Comparison of ENCODE assay signal across 20 cellular contexts in genomic region chr11:67544591-67545242, GRCh38. TPM values are rescaled to one million over a fixed set of nuclear protein-coding genes. Genes with fewer than 3 reads are reported as not detected.
A peak's percentile ranks its signal among the peaks of the same experiment; 100 is the strongest.
DNase-seq lines count a peak whose midpoint lies in the region; ATAC-seq, FAIRE-seq and TF ChIP-seq lines count a peak whose summit lies in the region.
"Had no signal": no experiment of that assay in that cellular context is flagged by ENCODE, and none has a peak within 500 bp of the region (broad histone marks: within the 10 kb centered on the region; RNA-seq: fewer than 3 reads in every experiment).

No MANE protein-coding gene starts in this region.

- TF ChIP-seq RAD21 in HepG2 (CRISPR knock-in tag; IDR thresholded peaks at IDR 0.05), result no peak

- in situ Hi-C loops in HepG2 (cut with HindIII; ENCODE audit: extremely low pct_ligation_motif_present, low pct_unique_long_range_greater_than_20kb), result no loop called here

- no peaks in the 10 kb centered on the region for H3K79me2 ChIP-seq in HepG2 (ENCODE audit: insufficient read depth, low read length)

- peak overlapping the region; percentile 20 for H2AFZ ChIP-seq in HepG2 (ENCODE audit: low read length)

- H3K27ac Mint-ChIP-seq in T-helper 2 cell treated with Interferon-gamma antibody and Interleukin-4, amounts not matched to agents 5 μg/mL and 100 μg/mL, for 36 hours, result no peak overlapping the region
- H3K27ac Mint-ChIP-seq: activated CD8-positive, alpha-beta T cell treated with anti-CD3 and anti-CD28 coated beads, Interleukin-2, amount 10 ng/mL, durations not matched to agents 7 days and 5 days; activated naive CD8-positive, alpha-beta T cell treated with anti-CD3 and anti-CD28 coated beads, Interleukin-2, amount 50 U/mL, for 24 hours had no signal

- H3K9ac ChIP-seq in colonic mucosa (ENCODE audit: low read depth in 2 of 2, low read length in 2 of 2) (peak overlapping the region in 1 of 2 donors; percentile 49), HepG2 (ENCODE audit: insufficient read depth, low read depth, low read length) (no peak overlapping the region)

- FAIRE-seq in HepG2 (lab: Jason Lieb, UNC), result no peak
- no peak for FAIRE-seq in GM19239 (lab: Jason Lieb, UNC)

- peaks cover 2% of the 10 kb centered on the region for H3K4me1 Mint-ChIP-seq in T-helper 2 cell treated with Interferon-gamma antibody and Interleukin-4, amounts not matched to agents 5 μg/mL and 100 μg/mL, for 36 hours (ENCODE audit: low read depth)
- H3K4me1 Mint-ChIP-seq: activated naive CD8-positive, alpha-beta T cell treated with anti-CD3 and anti-CD28 coated beads, Interleukin-2, amount 50 U/mL, for 24 hours; central memory CD8-positive, alpha-beta T cell had no signal

- H3K4me2 ChIP-seq in HepG2 (ENCODE audit: low read depth, low read length), result peak overlapping the region; percentile 43

- no TSS peak for BruUV-seq in HepG2 (replicated peaks; lab: Mats Ljungman, UMichigan)

- peak; percentile 51 for ATAC-seq in HepG2
- peak; percentile 92 for ATAC-seq in sciatic nerve
- ATAC-seq in GM19467 (IDR thresholded peaks at IDR 0.05; ENCODE audit: unreplicated experiment), result no peak
- no peak for ATAC-seq in HG03469 (IDR thresholded peaks at IDR 0.05; ENCODE audit: unreplicated experiment)
- ATAC-seq: activated naive CD8-positive, alpha-beta T cell treated with anti-CD3 and anti-CD28 coated beads, Interleukin-2, amount 50 U/mL, for 24 hours had no signal

- H3K27me3 ChIP-seq in colonic mucosa (no peaks in the 10 kb centered on the region), HepG2 (ENCODE audit: control insufficient read depth in 1 of 2, insufficient read depth in 2 of 2, low read length in 2 of 2) (no peaks in the 10 kb centered on the region)

- H3K9me3 Mint-ChIP-seq in T-helper 2 cell treated with Interferon-gamma antibody and Interleukin-4, amounts not matched to agents 5 μg/mL and 100 μg/mL, for 36 hours, result no peaks in the 10 kb centered on the region
- H3K9me3 Mint-ChIP-seq: activated naive CD8-positive, alpha-beta T cell treated with anti-CD3 and anti-CD28 coated beads, Interleukin-2, amount 50 U/mL, for 24 hours; central memory CD8-positive, alpha-beta T cell had no signal

- TF ChIP-seq EP300 in HepG2 (IDR thresholded peaks at IDR 0.05; ENCODE audit: low read depth in 2 of 2, low read length in 2 of 2) (no peak), HepG2 (CRISPR knock-in tag; IDR thresholded peaks at IDR 0.05; ENCODE audit: borderline replicate concordance) (no peak)

- H3K4me3 Mint-ChIP-seq in T-helper 2 cell treated with Interferon-gamma antibody and Interleukin-4, amounts not matched to agents 5 μg/mL and 100 μg/mL, for 36 hours, result no peak overlapping the region
- H3K4me3 Mint-ChIP-seq: activated CD8-positive, alpha-beta T cell treated with anti-CD3 and anti-CD28 coated beads, Interleukin-2, amount 10 ng/mL, durations not matched to agents 7 days and 5 days; activated naive CD8-positive, alpha-beta T cell treated with anti-CD3 and anti-CD28 coated beads, Interleukin-2, amount 50 U/mL, for 24 hours; central memory CD8-positive, alpha-beta T cell had no signal

- no peak for TF ChIP-seq CTCF in colonic mucosa (IDR thresholded peaks at IDR 0.05)
- TF ChIP-seq CTCF in HepG2 (CRISPR knock-in tag; IDR thresholded peaks at IDR 0.05), result no peak

- H3K27me3 Mint-ChIP-seq in T-helper 2 cell treated with Interferon-gamma antibody and Interleukin-4, amounts not matched to agents 5 μg/mL and 100 μg/mL, for 36 hours (ENCODE audit: low read depth), result peaks cover 2% of the 10 kb centered on the region
- H3K27me3 Mint-ChIP-seq: activated naive CD8-positive, alpha-beta T cell treated with anti-CD3 and anti-CD28 coated beads, Interleukin-2, amount 50 U/mL, for 24 hours had no signal

- H3K4me3 ChIP-seq in colonic mucosa, result no peak overlapping the region
- no peak overlapping the region for H3K4me3 ChIP-seq in HepG2 (replicated peaks in 1 of 3; ENCODE audit: insufficient read depth in 1 of 3, low read depth in 2 of 3, low read length in 3 of 3)
- H3K4me3 ChIP-seq: prostate gland had no signal

- DNase-seq in HK-2 (ENCODE audit: unreplicated experiment) (peak; percentile 44), colonic mucosa (peak; percentile 80), HepG2 (ENCODE audit: low spot score) (no peak), sciatic nerve (ENCODE audit: low spot score) (no peak), GM19239 (ENCODE audit: insufficient read length, low spot score) (no peak)
- DNase-seq in T-helper 2 cell treated with Interferon-gamma antibody and Interleukin-4, amounts not matched to agents 5 μg/mL and 100 μg/mL, for 36 hours (ENCODE audit: low spot score), result no peak
- DNase-seq: activated CD8-positive, alpha-beta T cell treated with anti-CD3 and anti-CD28 coated beads, Interleukin-2, amount 10 ng/mL, durations not matched to agents 7 days and 5 days; activated naive CD8-positive, alpha-beta T cell treated with anti-CD3 and anti-CD28 coated beads, Interleukin-2, amount 50 U/mL, for 24 hours; glutamatergic neuron; NCI-H524; stimulated activated CD4-positive, alpha-beta T cell treated with anti-CD3 and anti-CD28 coated beads, Interleukin-1b, Interleukin-23, amount 100 ng/mL, for 48 hours; substantia nigra had no signal

- H3K36me3 Mint-ChIP-seq in T-helper 2 cell treated with Interferon-gamma antibody and Interleukin-4, amounts not matched to agents 5 μg/mL and 100 μg/mL, for 36 hours (ENCODE audit: low read depth), result no peaks in the 10 kb centered on the region

- intact Hi-C loops in colonic mucosa (cut with DNase I), result no loop called here
- intact Hi-C loops in HepG2 (cut with micrococcal nuclease; ENCODE audit: unreplicated experiment), result no loop called here
- intact Hi-C loops in sciatic nerve (cut with DNase I), result no loop called here

- WGBS in HepG2 (ENCODE audit: low lambda C conversion rate), result 30% methylated on average over 8 of the region's 10 CpGs

- H3K9me3 ChIP-seq in colonic mucosa (no peaks in the 10 kb centered on the region), HepG2 (ENCODE audit: low read length) (no peaks in the 10 kb centered on the region)
- H3K9me3 ChIP-seq: prostate gland had no signal

- H3K27ac ChIP-seq in colonic mucosa, result peak overlapping the region; percentile 77
- H3K27ac ChIP-seq in HepG2 (ENCODE audit: extremely low read length, insufficient read depth, low read length), result no peak overlapping the region
- H3K27ac ChIP-seq: HL-60, prostate gland had no signal

- H4K20me1 ChIP-seq in HepG2 (ENCODE audit: insufficient read depth, low read length), result no peaks in the 10 kb centered on the region

- TF ChIP-seq POLR2A in HepG2 (IDR thresholded peaks at IDR 0.05; ENCODE audit: insufficient read depth in 1 of 2, low read depth in 2 of 2, low read length in 2 of 2), result no peak

- POLR2A ChIA-PET in HepG2 (lab: Yijun Ruan, JAX), result no interaction called here

- H3K36me3 ChIP-seq in colonic mucosa (no peaks in the 10 kb centered on the region), HepG2 (replicated peaks in 1 of 2; ENCODE audit: control insufficient read depth in 1 of 2, insufficient read depth in 2 of 2, low read length in 2 of 2) (no peaks in the 10 kb centered on the region)
- H3K36me3 ChIP-seq: prostate gland had no signal

- CTCF ChIA-PET in HepG2 (lab: Yijun Ruan, JAX; ENCODE audit: low intra/inter-chr PET ratio, low total read pairs), result no interaction called here

- H3K4me1 ChIP-seq in colonic mucosa (peaks cover 3% of the 10 kb centered on the region), HepG2 (ENCODE audit: insufficient read depth, low read length) (peaks cover 43% of the 10 kb centered on the region)
- H3K4me1 ChIP-seq: prostate gland had no signal

RNA-seq across cellular contexts. Expression of gene CABP2, which starts 21.5 kb away (rescaled TPM):
- total RNA-seq in colonic mucosa (not detected), HepG2 (2016; rRNA removed; fragmentation: Illumina TruSeq; extraction: Trizol) (not detected in 2 replicates), sciatic nerve (not detected)
- total RNA-seq in HepG2 (2016; cell fraction: cytosol; rRNA removed; fragmentation: Illumina TruSeq; extraction: Trizol; ENCODE audit: low read depth), result not detected in 2 replicates
- not detected in 2 replicates for total RNA-seq in HepG2 (2016; cell fraction: insoluble cytoplasmic fraction; rRNA removed; fragmentation: Illumina TruSeq; extraction: Trizol)
- total RNA-seq in HepG2 (2016; cell fraction: membrane; rRNA removed; fragmentation: Illumina TruSeq; extraction: Trizol), result not detected in 2 replicates
- not detected in 2 replicates for total RNA-seq in HepG2 (2016; cell fraction: nucleus; rRNA removed; fragmentation: Illumina TruSeq; extraction: Trizol)
- polyA plus RNA-seq in HepG2 (2011; rRNA removed), result not detected in 2 replicates
- polyA plus RNA-seq in HepG2 (2011; cell fraction: cytosol; rRNA removed), result not detected in 2 replicates
- not detected in 2 replicates for polyA plus RNA-seq in HepG2 (2011; cell fraction: nucleus; rRNA removed)
- polyA plus RNA-seq in HepG2 (2012), result not detected in 2 replicates
- polyA plus RNA-seq in HepG2 (2016; cell fraction: cytosol; fragmentation: Illumina TruSeq; extraction: Trizol; ENCODE audit: low read depth), result not detected in 2 replicates
- not detected in 2 replicates for polyA plus RNA-seq in HepG2 (2016; cell fraction: insoluble cytoplasmic fraction; fragmentation: Illumina TruSeq; extraction: Trizol; ENCODE audit: low read depth)
- not detected in 2 replicates for polyA plus RNA-seq in HepG2 (2016; cell fraction: membrane; fragmentation: Illumina TruSeq; extraction: Trizol; ENCODE audit: low read depth)
- polyA plus RNA-seq in HepG2 (2016; cell fraction: nucleus; fragmentation: Illumina TruSeq; extraction: Trizol; ENCODE audit: insufficient read depth, low read depth), result not detected in 2 replicates
- not detected in 2 replicates for polyA minus RNA-seq in HepG2 (2011; rRNA and poly(A)+ RNA removed; ENCODE audit: low replicate concordance)
- not detected in 2 replicates for polyA minus RNA-seq in HepG2 (2011; cell fraction: cytosol; rRNA and poly(A)+ RNA removed)
- polyA minus RNA-seq in HepG2 (2011; cell fraction: nucleus; rRNA and poly(A)+ RNA removed), result not detected in 2 replicates
- total RNA-seq: activated CD8-positive, alpha-beta T cell treated with anti-CD3 and anti-CD28 coated beads, Interleukin-2, amount 10 ng/mL, durations not matched to agents 7 days and 5 days; LHCN-M2; myocyte; prostate gland had no signal
- polyA plus RNA-seq: BJ had no signal

RNA-seq across cellular contexts. Expression of gene CDK2AP2, which starts 36.8 kb away (rescaled TPM):
- 100 to 1,000 TPM in 1 of 2 donors, 10 to 100 TPM in 1; 91.6 to 142 TPM for total RNA-seq in colonic mucosa
- total RNA-seq in HepG2 (2016; rRNA removed; fragmentation: Illumina TruSeq; extraction: Trizol), result 19.7 and 23.2 TPM in 2 replicates
- total RNA-seq in HepG2 (2016; cell fraction: cytosol; rRNA removed; fragmentation: Illumina TruSeq; extraction: Trizol; ENCODE audit: low read depth), result 18.4 and 24.3 TPM in 2 replicates
- 14.9 and 23.0 TPM in 2 replicates for total RNA-seq in HepG2 (2016; cell fraction: insoluble cytoplasmic fraction; rRNA removed; fragmentation: Illumina TruSeq; extraction: Trizol)
- total RNA-seq in HepG2 (2016; cell fraction: membrane; rRNA removed; fragmentation: Illumina TruSeq; extraction: Trizol), result 24.4 and 32.7 TPM in 2 replicates
- total RNA-seq in HepG2 (2016; cell fraction: nucleus; rRNA removed; fragmentation: Illumina TruSeq; extraction: Trizol), result 16.1 and 17.6 TPM in 2 replicates
- 15.0 and 15.2 TPM in 2 replicates for polyA plus RNA-seq in HepG2 (2011; rRNA removed)
- polyA plus RNA-seq in HepG2 (2011; cell fraction: cytosol; rRNA removed), result 13.5 and 23.6 TPM in 2 replicates
- 32.3 and 35.7 TPM in 2 replicates for polyA plus RNA-seq in HepG2 (2011; cell fraction: nucleus; rRNA removed)
- 11.0 and 19.0 TPM in 2 replicates for polyA plus RNA-seq in HepG2 (2012)
- 34.7 and 53.1 TPM in 2 replicates for polyA plus RNA-seq in HepG2 (2016; cell fraction: cytosol; fragmentation: Illumina TruSeq; extraction: Trizol; ENCODE audit: low read depth)
- 31.6 and 43.1 TPM in 2 replicates for polyA plus RNA-seq in HepG2 (2016; cell fraction: insoluble cytoplasmic fraction; fragmentation: Illumina TruSeq; extraction: Trizol; ENCODE audit: low read depth)
- 52.5 and 57.8 TPM in 2 replicates for polyA plus RNA-seq in HepG2 (2016; cell fraction: membrane; fragmentation: Illumina TruSeq; extraction: Trizol; ENCODE audit: low read depth)
- 45.1 and 46.7 TPM in 2 replicates for polyA plus RNA-seq in HepG2 (2016; cell fraction: nucleus; fragmentation: Illumina TruSeq; extraction: Trizol; ENCODE audit: insufficient read depth, low read depth)
- 16.8 and 42.0 TPM in 2 replicates for polyA minus RNA-seq in HepG2 (2011; rRNA and poly(A)+ RNA removed; ENCODE audit: low replicate concordance)
- 13.8 and 17.6 TPM in 2 replicates for polyA minus RNA-seq in HepG2 (2011; cell fraction: cytosol; rRNA and poly(A)+ RNA removed)
- 10.1 and 16.6 TPM in 2 replicates for polyA minus RNA-seq in HepG2 (2011; cell fraction: nucleus; rRNA and poly(A)+ RNA removed)
- total RNA-seq in sciatic nerve, result 73.6 TPM

RNA-seq across cellular contexts. Expression of gene GSTP1, which starts 38.9 kb away (rescaled TPM):
- total RNA-seq in colonic mucosa, result 100 to 1,000 TPM; 543 to 842 TPM
- not detected in 2 replicates for total RNA-seq in HepG2 (2016; rRNA removed; fragmentation: Illumina TruSeq; extraction: Trizol)
- total RNA-seq in HepG2 (2016; cell fraction: cytosol; rRNA removed; fragmentation: Illumina TruSeq; extraction: Trizol; ENCODE audit: low read depth), result not detected in 2 replicates
- total RNA-seq in HepG2 (2016; cell fraction: insoluble cytoplasmic fraction; rRNA removed; fragmentation: Illumina TruSeq; extraction: Trizol), result not detected in 2 replicates
- total RNA-seq in HepG2 (2016; cell fraction: membrane; rRNA removed; fragmentation: Illumina TruSeq; extraction: Trizol), result not detected in 2 replicates
- not detected in 2 replicates for total RNA-seq in HepG2 (2016; cell fraction: nucleus; rRNA removed; fragmentation: Illumina TruSeq; extraction: Trizol)
- polyA plus RNA-seq in HepG2 (2011; rRNA removed), result 0.33 TPM in 1 of 2 replicates, not detected in the other
- 0.27 and 0.32 TPM in 2 replicates for polyA plus RNA-seq in HepG2 (2011; cell fraction: cytosol; rRNA removed)
- polyA plus RNA-seq in HepG2 (2011; cell fraction: nucleus; rRNA removed), result 0.35 and 0.42 TPM in 2 replicates
- not detected in 2 replicates for polyA plus RNA-seq in HepG2 (2012)
- polyA plus RNA-seq in HepG2 (2016; cell fraction: cytosol; fragmentation: Illumina TruSeq; extraction: Trizol; ENCODE audit: low read depth), result not detected in 2 replicates
- not detected in 2 replicates for polyA plus RNA-seq in HepG2 (2016; cell fraction: insoluble cytoplasmic fraction; fragmentation: Illumina TruSeq; extraction: Trizol; ENCODE audit: low read depth)
- polyA plus RNA-seq in HepG2 (2016; cell fraction: membrane; fragmentation: Illumina TruSeq; extraction: Trizol; ENCODE audit: low read depth), result not detected in 2 replicates
- polyA plus RNA-seq in HepG2 (2016; cell fraction: nucleus; fragmentation: Illumina TruSeq; extraction: Trizol; ENCODE audit: insufficient read depth, low read depth), result not detected in 2 replicates
- 3.7 and 5.0 TPM in 2 replicates for polyA minus RNA-seq in HepG2 (2011; rRNA and poly(A)+ RNA removed; ENCODE audit: low replicate concordance)
- polyA minus RNA-seq in HepG2 (2011; cell fraction: cytosol; rRNA and poly(A)+ RNA removed), result not detected in 2 replicates
- not detected in 2 replicates for polyA minus RNA-seq in HepG2 (2011; cell fraction: nucleus; rRNA and poly(A)+ RNA removed)
- 329 TPM for total RNA-seq in sciatic nerve

RNA-seq across cellular contexts. Expression of gene PITPNM1, which starts 39.6 kb away (rescaled TPM):
- total RNA-seq in colonic mucosa, result 10 to 100 TPM; 89.3 to 91.4 TPM
- 7.7 and 8.5 TPM in 2 replicates for total RNA-seq in HepG2 (2016; rRNA removed; fragmentation: Illumina TruSeq; extraction: Trizol)
- 2.1 and 3.4 TPM in 2 replicates for total RNA-seq in HepG2 (2016; cell fraction: cytosol; rRNA removed; fragmentation: Illumina TruSeq; extraction: Trizol; ENCODE audit: low read depth)
- 6.0 and 8.5 TPM in 2 replicates for total RNA-seq in HepG2 (2016; cell fraction: insoluble cytoplasmic fraction; rRNA removed; fragmentation: Illumina TruSeq; extraction: Trizol)
- total RNA-seq in HepG2 (2016; cell fraction: membrane; rRNA removed; fragmentation: Illumina TruSeq; extraction: Trizol), result 8.3 and 9.9 TPM in 2 replicates
- total RNA-seq in HepG2 (2016; cell fraction: nucleus; rRNA removed; fragmentation: Illumina TruSeq; extraction: Trizol), result 7.3 and 8.9 TPM in 2 replicates
- 8.2 and 9.4 TPM in 2 replicates for polyA plus RNA-seq in HepG2 (2011; rRNA removed)
- 5.2 and 10.7 TPM in 2 replicates for polyA plus RNA-seq in HepG2 (2011; cell fraction: cytosol; rRNA removed)
- 38.2 and 58.0 TPM in 2 replicates for polyA plus RNA-seq in HepG2 (2011; cell fraction: nucleus; rRNA removed)
- 4.4 and 9.1 TPM in 2 replicates for polyA plus RNA-seq in HepG2 (2012)
- polyA plus RNA-seq in HepG2 (2016; cell fraction: cytosol; fragmentation: Illumina TruSeq; extraction: Trizol; ENCODE audit: low read depth), result 3.2 and 3.6 TPM in 2 replicates
- polyA plus RNA-seq in HepG2 (2016; cell fraction: insoluble cytoplasmic fraction; fragmentation: Illumina TruSeq; extraction: Trizol; ENCODE audit: low read depth), result 5.6 and 8.6 TPM in 2 replicates
- polyA plus RNA-seq in HepG2 (2016; cell fraction: membrane; fragmentation: Illumina TruSeq; extraction: Trizol; ENCODE audit: low read depth), result 7.7 and 8.1 TPM in 2 replicates
- polyA plus RNA-seq in HepG2 (2016; cell fraction: nucleus; fragmentation: Illumina TruSeq; extraction: Trizol; ENCODE audit: insufficient read depth, low read depth), result 19.9 and 22.6 TPM in 2 replicates
- 29.1 and 72.8 TPM in 2 replicates for polyA minus RNA-seq in HepG2 (2011; rRNA and poly(A)+ RNA removed; ENCODE audit: low replicate concordance)
- polyA minus RNA-seq in HepG2 (2011; cell fraction: cytosol; rRNA and poly(A)+ RNA removed), result 10.6 and 11.6 TPM in 2 replicates
- 6.8 and 9.1 TPM in 2 replicates for polyA minus RNA-seq in HepG2 (2011; cell fraction: nucleus; rRNA and poly(A)+ RNA removed)
- total RNA-seq in sciatic nerve, result 80.0 TPM

Comparison
In these comparisons a context has a peak if more than half of its experiments do, and no peak if none do; other contexts are left out.
1. DNase-seq: peak in HK-2 (single experiment) and colonic mucosa (single experiment); none in HepG2 (single experiment), sciatic nerve (single experiment), GM19239 (single experiment) and T-helper 2 cell treated with Interferon-gamma antibody and Interleukin-4, amounts not matched to agents 5 μg/mL and 100 μg/mL, for 36 hours (single experiment).
2. ATAC-seq: peak in HepG2 (single experiment) and sciatic nerve (single experiment); none in GM19467 (single experiment) and HG03469 (single experiment).
3. RNA of gene GSTP1, which starts 38.9 kb away (total RNA-seq): 543 to 842 TPM in colonic mucosa and 329 TPM in sciatic nerve (single experiment); not detected in HepG2; every median in the first group is over 100 times any median in the second.